13 cellular contexts compared by ENCODE assay signal in the genomic region with DNA sequence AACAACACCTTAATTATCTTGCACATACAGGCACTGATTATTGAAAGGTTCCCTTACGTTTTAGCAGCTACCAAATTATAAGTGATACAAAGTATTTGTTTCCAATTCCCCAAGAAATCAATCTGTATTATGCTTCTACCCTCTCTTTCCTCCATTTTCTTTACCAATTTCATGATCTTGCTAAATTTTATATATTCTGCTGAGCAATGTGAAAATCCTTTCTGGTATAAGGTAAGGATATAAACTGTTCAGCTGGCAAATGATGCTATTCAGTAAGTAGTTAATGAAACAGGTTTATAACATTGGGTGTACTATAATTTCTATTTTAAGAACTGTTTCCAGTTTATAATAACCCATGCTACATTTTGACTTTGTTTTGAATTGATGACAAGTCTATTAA. TPM values are rescaled to one million over a fixed set of nuclear protein-coding genes. Genes with fewer than 3 reads are reported as not detected.
DNase-seq lines count a peak whose midpoint lies in the region; ATAC-seq and TF ChIP-seq lines count a peak whose summit lies in the region.
"Had no signal": no experiment of that assay in that cellular context is flagged by ENCODE, and none has a peak within 500 bp of the region (broad histone marks: within the 10 kb centered on the region; RNA-seq: fewer than 3 reads in every experiment).

No MANE protein-coding gene starts in this region.

- BruUV-seq in Caco-2 (replicated peaks; lab: Mats Ljungman, UMichigan): TSS peak; percentile 68

- no peak for ATAC-seq in activated T-helper 17 cell treated with anti-CD3 and anti-CD28 coated beads, Interleukin-2, amount 50 U/mL, for 72 hours (replicated peaks)
- ATAC-seq in natural killer cell treated with Interleukin-12 subunit alpha and Interleukin-12 subunit beta and Interleukin-15 and Interleukin-18, amount 100 ng/mL, for 72 hours: no peak

- H3K9me3 ChIP-seq in Caco-2: no peaks in the 10 kb centered on the region

- DNase-seq in DMS53 (lab: John Stamatoyannopoulos, UW): peak; percentile 8
- DNase-seq in DMS53 treated with DMSO at 0.1 percent for 48 hours (lab: John Stamatoyannopoulos, UW; ENCODE audit: unreplicated experiment): no peak
- DNase-seq in Caco-2: no peak
- no peak for DNase-seq in natural killer cell treated with Interleukin-12 subunit alpha and Interleukin-12 subunit beta and Interleukin-15 and Interleukin-18, amount 100 ng/mL, for 72 hours (ENCODE audit: low spot score)
- no peak for DNase-seq in ACHN
- no peak for DNase-seq in NCI-H774 (lab: John Stamatoyannopoulos, UW)
- no peak for DNase-seq in HCEC 1CT
- DNase-seq: 8988T, amniotic stem cell, glutamatergic neuron, NCI-H1092, SHP77 had no signal

- H3K4me3 Mint-ChIP-seq in Caco-2 (ENCODE audit: unreplicated experiment): peak overlapping the region; percentile 87
- peak overlapping the region; percentile 85 for H3K4me3 Mint-ChIP-seq in activated T-helper 17 cell treated with anti-CD3 and anti-CD28 coated beads, Interleukin-2, amount 50 U/mL, for 72 hours
- peak overlapping the region; percentile 100 for H3K4me3 Mint-ChIP-seq in natural killer cell treated with Interleukin-12 subunit alpha and Interleukin-12 subunit beta and Interleukin-15 and Interleukin-18, amount 100 ng/mL, for 72 hours

- H3K9me3 Mint-ChIP-seq in Caco-2 (ENCODE audit: unreplicated experiment): peaks cover 5% of the 10 kb centered on the region
- no peaks in the 10 kb centered on the region for H3K9me3 Mint-ChIP-seq in activated T-helper 17 cell treated with anti-CD3 and anti-CD28 coated beads, Interleukin-2, amount 50 U/mL, for 72 hours
- H3K9me3 Mint-ChIP-seq in natural killer cell treated with Interleukin-12 subunit alpha and Interleukin-12 subunit beta and Interleukin-15 and Interleukin-18, amount 100 ng/mL, for 72 hours: peaks cover 4% of the 10 kb centered on the region

- intact Hi-C loops in Caco-2 (cut with micrococcal nuclease; ENCODE audit: unreplicated experiment): loop anchor here (5.0 kb wide), 2 partner anchors 42 to 277 kb away; no protein-coding TSS in a partner anchor

- peaks cover 33% of the 10 kb centered on the region for H3K36me3 Mint-ChIP-seq in Caco-2 (ENCODE audit: insufficient read depth, unreplicated experiment)
- peaks cover 46% of the 10 kb centered on the region for H3K36me3 Mint-ChIP-seq in activated T-helper 17 cell treated with anti-CD3 and anti-CD28 coated beads, Interleukin-2, amount 50 U/mL, for 72 hours (ENCODE audit: low read depth)
- H3K36me3 Mint-ChIP-seq in natural killer cell treated with Interleukin-12 subunit alpha and Interleukin-12 subunit beta and Interleukin-15 and Interleukin-18, amount 100 ng/mL, for 72 hours: peaks cover 8% of the 10 kb centered on the region

- POLR2A ChIA-PET in Caco-2 (lab: Charles Lee): interaction anchor here (0.6 kb wide), 1 partner anchor 295 kb away, joined by 5 read pairs; no protein-coding TSS in a partner anchor

- no peak overlapping the region for H3K4me3 ChIP-seq in Caco-2 (ENCODE audit: low read depth, low read length)

- H3K4me1 Mint-ChIP-seq in Caco-2 (ENCODE audit: low read depth, unreplicated experiment): peaks cover 10% of the 10 kb centered on the region
- peaks cover 9% of the 10 kb centered on the region for H3K4me1 Mint-ChIP-seq in activated T-helper 17 cell treated with anti-CD3 and anti-CD28 coated beads, Interleukin-2, amount 50 U/mL, for 72 hours
- peaks cover 16 to 22% of the 10 kb centered on the region in 2 donors for H3K4me1 Mint-ChIP-seq in natural killer cell treated with Interleukin-12 subunit alpha and Interleukin-12 subunit beta and Interleukin-15 and Interleukin-18, amount 100 ng/mL, for 72 hours (ENCODE audit: low read depth in 2 of 2)

- CTCF ChIA-PET in Caco-2 (lab: Charles Lee): no interaction called here

- no peaks in the 10 kb centered on the region for H3K27me3 Mint-ChIP-seq in Caco-2 (ENCODE audit: insufficient read depth, unreplicated experiment)
- no peaks in the 10 kb centered on the region for H3K27me3 Mint-ChIP-seq in activated T-helper 17 cell treated with anti-CD3 and anti-CD28 coated beads, Interleukin-2, amount 50 U/mL, for 72 hours
- H3K27me3 Mint-ChIP-seq in natural killer cell treated with Interleukin-12 subunit alpha and Interleukin-12 subunit beta and Interleukin-15 and Interleukin-18, amount 100 ng/mL, for 72 hours: no peaks in the 10 kb centered on the region

- no peak overlapping the region for H3K27ac Mint-ChIP-seq in Caco-2 (ENCODE audit: unreplicated experiment)
- H3K27ac Mint-ChIP-seq in activated T-helper 17 cell treated with anti-CD3 and anti-CD28 coated beads, Interleukin-2, amount 50 U/mL, for 72 hours: peak overlapping the region; percentile 95
- H3K27ac Mint-ChIP-seq in natural killer cell treated with Interleukin-12 subunit alpha and Interleukin-12 subunit beta and Interleukin-15 and Interleukin-18, amount 100 ng/mL, for 72 hours: peak overlapping the region; percentile 97 to 99

- H3K36me3 ChIP-seq in Caco-2 (ENCODE audit: control insufficient read depth, insufficient read depth, low read length): no peaks in the 10 kb centered on the region

- peaks cover 9% of the 10 kb centered on the region for H3K4me1 ChIP-seq in Caco-2

- no peak for TF ChIP-seq CTCF in Caco-2 (IDR thresholded peaks at IDR 0.05; ENCODE audit: insufficient read depth in 1 of 2, low read depth in 1 of 2, low read length in 1 of 2, severe bottlenecking in 1 of 2, unreplicated experiment in 1 of 2)

- in situ Hi-C loops in ACHN (cut with HindIII; ENCODE audit: low pct_ligation_motif_present, low pct_unique_long_range_greater_than_20kb, low sequenced_read_pairs): no loop called here

- no peaks in the 10 kb centered on the region for H3K27me3 ChIP-seq in Caco-2 (replicated peaks; ENCODE audit: control insufficient read depth, insufficient read depth, low read length)

RNA-seq across cellular contexts. Expression of a gene that starts 1.0 kb away (rescaled TPM):
- 8.6 and 9.6 TPM in 2 replicates for total RNA-seq in Caco-2 (2022)
- total RNA-seq in activated T-helper 17 cell treated with anti-CD3 and anti-CD28 coated beads, Interleukin-2, amount 50 U/mL, for 72 hours: 10 to 100 TPM; 12.1 to 15.6 TPM
- total RNA-seq in natural killer cell treated with Interleukin-12 subunit alpha and Interleukin-12 subunit beta and Interleukin-15 and Interleukin-18, amount 100 ng/mL, for 72 hours: 10 to 100 TPM; 11.0 to 12.6 TPM
